Comparison of ENCODE assay signal across 14 cellular contexts in genomic region chr2:10126627-10127026, GRCh38. TPM values are rescaled to one million over a fixed set of nuclear protein-coding genes. Genes with fewer than 3 reads are reported as not detected.
DNase-seq lines count a peak whose midpoint lies in the region; ATAC-seq, FAIRE-seq and TF ChIP-seq lines count a peak whose summit lies in the region.
"Had no signal": no experiment of that assay in that cellular context is flagged by ENCODE, and none has a peak within 500 bp of the region (broad histone marks: within the 10 kb centered on the region; RNA-seq: fewer than 3 reads in every experiment).

No MANE protein-coding gene starts in this region.

- peaks cover 32% of the 10 kb centered on the region for H3K4me1 ChIP-seq in adipocyte (ENCODE audit: control insufficient read depth, insufficient read depth, low read length)

- H3K27me3 ChIP-seq in adipocyte (replicated peaks; ENCODE audit: control insufficient read depth, insufficient read depth, low read length): no peaks in the 10 kb centered on the region
- H3K27me3 ChIP-seq: ovary had no signal

- no peak for FAIRE-seq in GM12892 (lab: Jason Lieb, UNC)
- FAIRE-seq: HTR-8/SVneo had no signal

- no peak for ATAC-seq in GM18861 (IDR thresholded peaks at IDR 0.05; ENCODE audit: unreplicated experiment)

- H3K9me3 ChIP-seq in adipocyte (ENCODE audit: control insufficient read depth, low read length): no peaks in the 10 kb centered on the region
- H3K9me3 ChIP-seq: esophagus muscularis mucosa, ovary, tibial nerve had no signal

- no peak overlapping the region for H3K4me3 ChIP-seq in adipocyte (ENCODE audit: low read length)
- H3K4me3 ChIP-seq: esophagus muscularis mucosa, ovary, tibial nerve had no signal

- no peak overlapping the region for H3K9ac ChIP-seq in adipocyte (ENCODE audit: low read length)

- no peaks in the 10 kb centered on the region for H3K36me3 ChIP-seq in adipocyte (ENCODE audit: control insufficient read depth, insufficient read depth, low read length, severe bottlenecking)
- H3K36me3 ChIP-seq: esophagus muscularis mucosa, ovary, tibial nerve had no signal

- TF ChIP-seq POLR2A in GM12892 (IDR thresholded peaks at IDR 0.05; ENCODE audit: low read depth, low read length): peak; percentile 13

- no peak for DNase-seq in GM12892 (ENCODE audit: insufficient read length)
- DNase-seq in NCI-H2196 treated with DMSO at 0.1 percent for 48 hours (lab: John Stamatoyannopoulos, UW; ENCODE audit: unreplicated experiment): peak; percentile 72
- peak; percentile 31 for DNase-seq in adipocyte (ENCODE audit: low read depth)
- peak; percentile 81 for DNase-seq in iris pigment epithelial cell (ENCODE audit: low read depth)
- no peak for DNase-seq in activated gamma-delta T cell (lab: John Stamatoyannopoulos, UW)
- no peak for DNase-seq in NCI-H510A treated with DMSO at 0.1 percent for 48 hours (lab: John Stamatoyannopoulos, UW)
- DNase-seq in OCI-M1 (lab: John Stamatoyannopoulos, UW): no peak
- DNase-seq: activated naive CD4-positive, alpha-beta T cell treated with Interleukin-2 at 50 U/mL for 16 hours; NCI-H69; ovary had no signal

RNA-seq across cellular contexts. Expression of gene RRM2, which starts 4.1 kb away (rescaled TPM):
- 122 TPM for polyA plus RNA-seq in GM12892 (2012; ENCODE audit: missing spikeins)

RNA-seq across cellular contexts. Expression of gene CYS1, which starts 46.4 kb away (rescaled TPM):
- polyA plus RNA-seq in GM12892 (2012; ENCODE audit: missing spikeins): 2.6 TPM

Comparison
In these comparisons a context has a peak if more than half of its experiments do, and no peak if none do; other contexts are left out.
1. DNase-seq: peak in NCI-H2196 treated with DMSO at 0.1 percent for 48 hours (single experiment), adipocyte (single experiment) and iris pigment epithelial cell (single experiment); none in GM12892 (single experiment), activated gamma-delta T cell (single experiment), NCI-H510A treated with DMSO at 0.1 percent for 48 hours (single experiment) and OCI-M1 (single experiment).